1 cellular context compared by ENCODE assay signal in the genomic region with DNA sequence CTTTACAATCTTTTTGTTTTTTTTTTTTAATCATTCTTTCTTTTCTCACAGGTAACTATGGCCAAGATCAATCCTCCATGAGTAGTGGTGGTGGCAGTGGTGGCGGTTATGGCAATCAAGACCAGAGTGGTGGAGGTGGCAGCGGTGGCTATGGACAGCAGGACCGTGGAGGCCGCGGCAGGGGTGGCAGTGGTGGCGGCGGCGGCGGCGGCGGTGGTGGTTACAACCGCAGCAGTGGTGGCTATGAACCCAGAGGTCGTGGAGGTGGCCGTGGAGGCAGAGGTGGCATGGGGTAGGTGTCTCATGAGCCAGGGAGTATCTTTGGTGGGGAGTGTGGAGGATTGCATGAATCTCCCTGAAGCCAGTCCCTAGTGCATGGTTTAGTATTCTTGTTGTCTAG.
TF ChIP-seq lines count a peak whose summit lies in the region.

No MANE protein-coding gene starts in this region.

TF ChIP-seq in GM23338, 12 proteins besides CTCF, POLR2A, EP300 and RAD21:
- TF ChIP-seq, protein P1, sequence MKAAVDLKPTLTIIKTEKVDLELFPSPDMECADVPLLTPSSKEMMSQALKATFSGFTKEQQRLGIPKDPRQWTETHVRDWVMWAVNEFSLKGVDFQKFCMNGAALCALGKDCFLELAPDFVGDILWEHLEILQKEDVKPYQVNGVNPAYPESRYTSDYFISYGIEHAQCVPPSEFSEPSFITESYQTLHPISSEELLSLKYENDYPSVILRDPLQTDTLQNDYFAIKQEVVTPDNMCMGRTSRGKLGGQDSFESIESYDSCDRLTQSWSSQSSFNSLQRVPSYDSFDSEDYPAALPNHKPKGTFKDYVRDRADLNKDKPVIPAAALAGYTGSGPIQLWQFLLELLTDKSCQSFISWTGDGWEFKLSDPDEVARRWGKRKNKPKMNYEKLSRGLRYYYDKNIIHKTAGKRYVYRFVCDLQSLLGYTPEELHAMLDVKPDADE (IDR thresholded peaks at IDR 0.05): no peak
- TF ChIP-seq NANOG (IDR thresholded peaks at IDR 0.05; ENCODE audit: borderline replicate concordance): no peak
- no peak for TF ChIP-seq EZH2 (IDR thresholded peaks at IDR 0.05; ENCODE audit: low read depth, unreplicated experiment)
- TF ChIP-seq STAT1 (IDR thresholded peaks at IDR 0.05; ENCODE audit: unreplicated experiment): no peak
- no peak for TF ChIP-seq CREB1 (CRISPR knock-in tag; IDR thresholded peaks at IDR 0.05; ENCODE audit: low read depth)
- TF ChIP-seq, protein P2, sequence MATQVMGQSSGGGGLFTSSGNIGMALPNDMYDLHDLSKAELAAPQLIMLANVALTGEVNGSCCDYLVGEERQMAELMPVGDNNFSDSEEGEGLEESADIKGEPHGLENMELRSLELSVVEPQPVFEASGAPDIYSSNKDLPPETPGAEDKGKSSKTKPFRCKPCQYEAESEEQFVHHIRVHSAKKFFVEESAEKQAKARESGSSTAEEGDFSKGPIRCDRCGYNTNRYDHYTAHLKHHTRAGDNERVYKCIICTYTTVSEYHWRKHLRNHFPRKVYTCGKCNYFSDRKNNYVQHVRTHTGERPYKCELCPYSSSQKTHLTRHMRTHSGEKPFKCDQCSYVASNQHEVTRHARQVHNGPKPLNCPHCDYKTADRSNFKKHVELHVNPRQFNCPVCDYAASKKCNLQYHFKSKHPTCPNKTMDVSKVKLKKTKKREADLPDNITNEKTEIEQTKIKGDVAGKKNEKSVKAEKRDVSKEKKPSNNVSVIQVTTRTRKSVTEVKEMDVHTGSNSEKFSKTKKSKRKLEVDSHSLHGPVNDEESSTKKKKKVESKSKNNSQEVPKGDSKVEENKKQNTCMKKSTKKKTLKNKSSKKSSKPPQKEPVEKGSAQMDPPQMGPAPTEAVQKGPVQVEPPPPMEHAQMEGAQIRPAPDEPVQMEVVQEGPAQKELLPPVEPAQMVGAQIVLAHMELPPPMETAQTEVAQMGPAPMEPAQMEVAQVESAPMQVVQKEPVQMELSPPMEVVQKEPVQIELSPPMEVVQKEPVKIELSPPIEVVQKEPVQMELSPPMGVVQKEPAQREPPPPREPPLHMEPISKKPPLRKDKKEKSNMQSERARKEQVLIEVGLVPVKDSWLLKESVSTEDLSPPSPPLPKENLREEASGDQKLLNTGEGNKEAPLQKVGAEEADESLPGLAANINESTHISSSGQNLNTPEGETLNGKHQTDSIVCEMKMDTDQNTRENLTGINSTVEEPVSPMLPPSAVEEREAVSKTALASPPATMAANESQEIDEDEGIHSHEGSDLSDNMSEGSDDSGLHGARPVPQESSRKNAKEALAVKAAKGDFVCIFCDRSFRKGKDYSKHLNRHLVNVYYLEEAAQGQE (IDR thresholded peaks at IDR 0.05; ENCODE audit: unreplicated experiment): no peak
- TF ChIP-seq ZNF114 (CRISPR knock-in tag; IDR thresholded peaks at IDR 0.05): no peak
- TF ChIP-seq ZNF331 (CRISPR knock-in tag; IDR thresholded peaks at IDR 0.05; ENCODE audit: low read depth): no peak
- TF ChIP-seq, protein P3, sequence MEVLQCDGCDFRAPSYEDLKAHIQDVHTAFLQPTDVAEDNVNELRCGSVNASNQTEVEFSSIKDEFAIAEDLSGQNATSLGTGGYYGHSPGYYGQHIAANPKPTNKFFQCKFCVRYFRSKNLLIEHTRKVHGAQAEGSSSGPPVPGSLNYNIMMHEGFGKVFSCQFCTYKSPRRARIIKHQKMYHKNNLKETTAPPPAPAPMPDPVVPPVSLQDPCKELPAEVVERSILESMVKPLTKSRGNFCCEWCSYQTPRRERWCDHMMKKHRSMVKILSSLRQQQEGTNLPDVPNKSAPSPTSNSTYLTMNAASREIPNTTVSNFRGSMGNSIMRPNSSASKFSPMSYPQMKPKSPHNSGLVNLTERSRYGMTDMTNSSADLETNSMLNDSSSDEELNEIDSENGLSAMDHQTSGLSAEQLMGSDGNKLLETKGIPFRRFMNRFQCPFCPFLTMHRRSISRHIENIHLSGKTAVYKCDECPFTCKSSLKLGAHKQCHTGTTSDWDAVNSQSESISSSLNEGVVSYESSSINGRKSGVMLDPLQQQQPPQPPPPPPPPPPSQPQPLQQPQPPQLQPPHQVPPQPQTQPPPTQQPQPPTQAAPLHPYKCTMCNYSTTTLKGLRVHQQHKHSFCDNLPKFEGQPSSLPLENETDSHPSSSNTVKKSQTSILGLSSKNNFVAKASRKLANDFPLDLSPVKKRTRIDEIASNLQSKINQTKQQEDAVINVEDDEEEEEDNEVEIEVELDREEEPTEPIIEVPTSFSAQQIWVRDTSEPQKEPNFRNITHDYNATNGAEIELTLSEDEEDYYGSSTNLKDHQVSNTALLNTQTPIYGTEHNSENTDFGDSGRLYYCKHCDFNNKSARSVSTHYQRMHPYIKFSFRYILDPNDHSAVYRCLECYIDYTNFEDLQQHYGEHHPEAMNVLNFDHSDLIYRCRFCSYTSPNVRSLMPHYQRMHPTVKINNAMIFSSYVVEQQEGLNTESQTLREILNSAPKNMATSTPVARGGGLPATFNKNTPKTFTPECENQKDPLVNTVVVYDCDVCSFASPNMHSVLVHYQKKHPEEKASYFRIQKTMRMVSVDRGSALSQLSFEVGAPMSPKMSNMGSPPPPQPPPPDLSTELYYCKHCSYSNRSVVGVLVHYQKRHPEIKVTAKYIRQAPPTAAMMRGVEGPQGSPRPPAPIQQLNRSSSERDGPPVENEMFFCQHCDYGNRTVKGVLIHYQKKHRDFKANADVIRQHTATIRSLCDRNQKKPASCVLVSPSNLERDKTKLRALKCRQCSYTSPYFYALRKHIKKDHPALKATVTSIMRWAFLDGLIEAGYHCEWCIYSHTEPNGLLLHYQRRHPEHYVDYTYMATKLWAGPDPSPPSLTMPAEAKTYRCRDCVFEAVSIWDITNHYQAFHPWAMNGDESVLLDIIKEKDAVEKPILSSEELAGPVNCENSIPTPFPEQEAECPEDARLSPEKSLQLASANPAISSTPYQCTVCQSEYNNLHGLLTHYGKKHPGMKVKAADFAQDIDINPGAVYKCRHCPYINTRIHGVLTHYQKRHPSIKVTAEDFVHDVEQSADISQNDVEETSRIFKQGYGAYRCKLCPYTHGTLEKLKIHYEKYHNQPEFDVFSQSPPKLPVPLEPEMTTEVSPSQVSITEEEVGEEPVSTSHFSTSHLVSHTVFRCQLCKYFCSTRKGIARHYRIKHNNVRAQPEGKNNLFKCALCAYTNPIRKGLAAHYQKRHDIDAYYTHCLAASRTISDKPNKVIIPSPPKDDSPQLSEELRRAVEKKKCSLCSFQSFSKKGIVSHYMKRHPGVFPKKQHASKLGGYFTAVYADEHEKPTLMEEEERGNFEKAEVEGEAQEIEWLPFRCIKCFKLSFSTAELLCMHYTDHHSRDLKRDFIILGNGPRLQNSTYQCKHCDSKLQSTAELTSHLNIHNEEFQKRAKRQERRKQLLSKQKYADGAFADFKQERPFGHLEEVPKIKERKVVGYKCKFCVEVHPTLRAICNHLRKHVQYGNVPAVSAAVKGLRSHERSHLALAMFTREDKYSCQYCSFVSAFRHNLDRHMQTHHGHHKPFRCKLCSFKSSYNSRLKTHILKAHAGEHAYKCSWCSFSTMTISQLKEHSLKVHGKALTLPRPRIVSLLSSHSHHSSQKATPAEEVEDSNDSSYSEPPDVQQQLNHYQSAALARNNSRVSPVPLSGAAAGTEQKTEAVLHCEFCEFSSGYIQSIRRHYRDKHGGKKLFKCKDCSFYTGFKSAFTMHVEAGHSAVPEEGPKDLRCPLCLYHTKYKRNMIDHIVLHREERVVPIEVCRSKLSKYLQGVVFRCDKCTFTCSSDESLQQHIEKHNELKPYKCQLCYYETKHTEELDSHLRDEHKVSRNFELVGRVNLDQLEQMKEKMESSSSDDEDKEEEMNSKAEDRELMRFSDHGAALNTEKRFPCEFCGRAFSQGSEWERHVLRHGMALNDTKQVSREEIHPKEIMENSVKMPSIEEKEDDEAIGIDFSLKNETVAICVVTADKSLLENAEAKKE (CRISPR knock-in tag; IDR thresholded peaks at IDR 0.05): no peak
- no peak for TF ChIP-seq JUNB (IDR thresholded peaks at IDR 0.05; ENCODE audit: unreplicated experiment)
- no peak for TF ChIP-seq POLR2AphosphoS5 (IDR thresholded peaks at IDR 0.05; ENCODE audit: low read depth)
- no peak for TF ChIP-seq EZH2phosphoT487 (IDR thresholded peaks at IDR 0.05; ENCODE audit: unreplicated experiment)
